Comparison of ENCODE assay signal across 4 cellular contexts in the genomic region with DNA sequence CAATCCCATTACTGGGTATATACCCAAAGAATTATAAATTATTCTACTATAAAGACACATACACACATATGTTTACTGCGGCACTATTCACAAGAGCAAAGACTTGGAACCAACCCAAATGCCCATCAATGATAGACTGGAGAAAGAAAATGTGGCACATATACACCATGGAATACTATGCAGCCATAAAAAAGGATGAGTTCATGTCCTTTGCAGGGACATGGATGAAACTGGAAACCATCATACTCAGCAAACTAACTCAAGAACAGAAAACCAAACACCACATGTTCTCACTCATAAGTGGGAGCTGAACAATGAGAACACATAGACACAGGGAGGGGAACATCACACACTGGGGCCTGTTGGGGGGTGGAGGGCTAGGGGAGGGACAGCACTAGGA. TPM values are rescaled to one million over a fixed set of nuclear protein-coding genes. Genes with fewer than 3 reads are reported as not detected.
"Had no signal": no experiment of that assay in that cellular context is flagged by ENCODE, and none has a peak within 500 bp of the region (broad histone marks: within the 10 kb centered on the region; RNA-seq: fewer than 3 reads in every experiment).

No MANE protein-coding gene starts in this region.

RNA-seq across cellular contexts. Expression of gene ANGPTL3, which starts 30.1 kb away (rescaled TPM):
- total RNA-seq: HT-29, HT1080, IMR-90 had no signal
- polyA plus RNA-seq: IgD-negative memory B cell, IMR-90 had no signal
